11 cellular contexts compared by ENCODE assay signal in the genomic region with DNA sequence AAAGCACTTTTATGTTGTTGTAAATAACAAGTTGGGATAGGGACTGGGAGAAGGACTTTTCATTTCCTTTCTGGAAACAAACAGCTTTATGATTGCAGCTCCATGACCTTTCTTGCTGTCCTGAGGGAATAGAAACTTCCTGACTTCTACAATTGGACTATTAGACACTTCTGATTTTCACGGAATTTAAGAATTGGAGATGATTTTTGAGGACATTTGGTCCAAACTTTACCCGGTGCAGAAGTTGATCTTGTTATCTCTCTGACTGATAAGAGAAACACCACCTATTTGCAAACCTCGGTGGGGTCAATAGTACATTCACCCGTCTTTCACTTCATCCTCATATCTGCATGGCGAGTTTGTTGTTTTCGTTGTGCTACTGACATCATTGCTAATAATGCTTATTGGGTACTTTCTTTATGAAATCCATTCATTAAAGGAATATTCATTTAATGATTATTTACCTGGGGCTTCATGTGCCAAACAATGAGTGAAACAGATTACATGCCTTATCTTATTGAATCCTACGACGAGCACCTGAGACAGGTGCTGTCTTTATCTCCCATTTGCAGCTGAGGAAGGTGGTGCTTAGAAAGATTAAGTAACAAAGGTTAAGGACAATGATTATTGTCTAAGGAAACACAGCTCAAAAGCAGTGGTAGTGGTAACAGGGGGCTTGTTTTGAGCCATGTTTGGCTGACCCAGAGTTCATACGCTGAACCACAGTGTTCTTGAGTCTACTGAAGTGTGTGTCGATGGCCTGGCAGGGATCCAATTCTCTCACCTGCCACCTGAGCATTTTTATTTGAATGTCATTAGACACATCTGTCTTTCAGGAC.
DNase-seq lines count a peak whose midpoint lies in the region; ATAC-seq and TF ChIP-seq lines count a peak whose summit lies in the region.
"Had no signal": no experiment of that assay in that cellular context is flagged by ENCODE, and none has a peak within 500 bp of the region (broad histone marks: within the 10 kb centered on the region; RNA-seq: fewer than 3 reads in every experiment).

No MANE protein-coding gene starts in this region.

- no peaks in the 10 kb centered on the region for H3K4me1 ChIP-seq in neural progenitor cell

- no peaks in the 10 kb centered on the region for H4K20me1 ChIP-seq in neural progenitor cell (ENCODE audit: low read depth)

- H3K4me3 ChIP-seq in dorsolateral prefrontal cortex (peak overlapping the region in 31 of 59 donors; percentile 5 to 53 (median 22)), neural progenitor cell (no peak overlapping the region)

- no peaks in the 10 kb centered on the region for H3F3A ChIP-seq in neural progenitor cell (ENCODE audit: low read depth)

- no peaks in the 10 kb centered on the region for H3K27me3 ChIP-seq in dorsolateral prefrontal cortex
- no peaks in the 10 kb centered on the region for H3K27me3 ChIP-seq in neural progenitor cell

- H3K36me3 Mint-ChIP-seq in neural progenitor cell (no peaks in the 10 kb centered on the region), nephron progenitor cell (ENCODE audit: low read depth) (no peaks in the 10 kb centered on the region)

- H3K9me3 Mint-ChIP-seq in neural progenitor cell (peaks cover 11% of the 10 kb centered on the region), nephron progenitor cell (peaks cover 14% of the 10 kb centered on the region)
- H3K9me3 Mint-ChIP-seq: activated naive CD8-positive, alpha-beta T cell treated with anti-CD3 and anti-CD28 coated beads, Interleukin-2, amount 50 U/mL, for 24 hours had no signal

- H3K79me2 ChIP-seq in neural progenitor cell (ENCODE audit: low read depth), result no peaks in the 10 kb centered on the region

- peak overlapping the region; percentile 34 for H2AFZ ChIP-seq in neural progenitor cell (replicated peaks)

- peak; percentile 83 for DNase-seq in COLO829 (ENCODE audit: low spot score)
- peak; percentile 78 for DNase-seq in NCI-H2107 treated with DMSO at 0.1 percent for 48 hours (lab: John Stamatoyannopoulos, UW; ENCODE audit: unreplicated experiment)
- DNase-seq in dorsolateral prefrontal cortex, result no peak
- DNase-seq in neural progenitor cell (ENCODE audit: low spot score), result no peak
- no peak for DNase-seq in globus pallidus (ENCODE audit: low spot score)
- DNase-seq in nephron progenitor cell, result no peak

- H3K27ac ChIP-seq in dorsolateral prefrontal cortex, result peak overlapping the region; percentile 52 to 98 (median 90)
- no peak overlapping the region for H3K27ac ChIP-seq in neural progenitor cell
- H3K27ac ChIP-seq: KMS-11, RWPE1 had no signal

- H3K4me2 ChIP-seq in neural progenitor cell, result no peak overlapping the region
- H3K4me2 ChIP-seq: KMS-11 had no signal

- H3K9ac ChIP-seq in neural progenitor cell, result no peak overlapping the region
- H3K9ac ChIP-seq: KMS-11 had no signal

- H3K4me3 Mint-ChIP-seq in neural progenitor cell (no peak overlapping the region), nephron progenitor cell (no peak overlapping the region)
- H3K4me3 Mint-ChIP-seq: activated naive CD8-positive, alpha-beta T cell treated with anti-CD3 and anti-CD28 coated beads, Interleukin-2, amount 50 U/mL, for 24 hours had no signal

- no peaks in the 10 kb centered on the region for H3K9me3 ChIP-seq in neural progenitor cell (ENCODE audit: low read depth)

- H3K27ac Mint-ChIP-seq in neural progenitor cell (no peak overlapping the region), nephron progenitor cell (no peak overlapping the region)
- H3K27ac Mint-ChIP-seq: activated naive CD8-positive, alpha-beta T cell treated with anti-CD3 and anti-CD28 coated beads, Interleukin-2, amount 50 U/mL, for 24 hours had no signal

- TF ChIP-seq CTCF in dorsolateral prefrontal cortex (IDR thresholded peaks at IDR 0.05 in 54 of 56, conservative IDR thresholded peaks at IDR 0.05 in 2 of 56; ENCODE audit: low read depth in 1 of 56, partially characterized antibody in 56 of 56) (no peak), neural progenitor cell (IDR thresholded peaks at IDR 0.05) (no peak), nephron progenitor cell (IDR thresholded peaks at IDR 0.05) (no peak)

- no peak for ATAC-seq in GM19397 (IDR thresholded peaks at IDR 0.05; ENCODE audit: unreplicated experiment)
- no peak for ATAC-seq in GM18870 (IDR thresholded peaks at IDR 0.05; ENCODE audit: unreplicated experiment)
- ATAC-seq: activated naive CD8-positive, alpha-beta T cell treated with anti-CD3 and anti-CD28 coated beads, Interleukin-2, amount 50 U/mL, for 24 hours had no signal

- no peaks in the 10 kb centered on the region for H3K36me3 ChIP-seq in neural progenitor cell

- H3K27me3 Mint-ChIP-seq in neural progenitor cell (ENCODE audit: insufficient read depth, low read depth) (no peaks in the 10 kb centered on the region), nephron progenitor cell (ENCODE audit: low read depth, poor library complexity) (peaks cover 6% of the 10 kb centered on the region)

- intact Hi-C loops in dorsolateral prefrontal cortex (cut with DNase I), result loop anchor here (1.0 to 10.0 kb wide), 8 partner anchors 15 to 747 kb away; partner anchors contain the start of gene ABCA8 (in 1 of the 2)

- H3K4me1 Mint-ChIP-seq in neural progenitor cell, result peaks cover 23% of the 10 kb centered on the region
- peaks cover 23% of the 10 kb centered on the region for H3K4me1 Mint-ChIP-seq in nephron progenitor cell

Comparison
In these comparisons a context has a peak if more than half of its experiments do, and no peak if none do; other contexts are left out.
1. DNase-seq: peak in COLO829 (single experiment) and NCI-H2107 treated with DMSO at 0.1 percent for 48 hours (single experiment); none in dorsolateral prefrontal cortex (0 of 10), neural progenitor cell (single experiment), globus pallidus (single experiment) and nephron progenitor cell (single experiment).